ENCODE assay signal across 18 cellular contexts in the genomic region with DNA sequence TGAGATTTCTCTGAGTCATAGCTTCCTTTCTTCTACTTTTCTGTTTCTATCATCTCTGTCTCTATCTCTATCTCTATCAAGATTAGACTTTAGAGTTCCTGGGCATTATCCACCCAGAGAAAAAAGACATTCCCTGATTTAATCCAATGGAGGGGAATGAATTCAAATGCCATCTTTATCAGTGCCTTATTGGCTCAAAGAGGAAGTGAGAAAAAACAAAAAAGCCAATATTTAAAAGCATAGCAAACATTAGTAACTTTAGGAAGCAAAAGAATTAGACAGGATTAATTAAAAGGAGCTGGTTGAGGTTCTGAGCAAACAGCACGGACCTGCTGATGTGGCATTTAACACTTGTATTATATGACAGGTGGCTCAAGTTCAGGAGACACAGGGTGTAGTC.
A peak's percentile ranks its signal among the peaks of the same experiment; 100 is the strongest.
DNase-seq lines count a peak whose midpoint lies in the region; ATAC-seq, FAIRE-seq and TF ChIP-seq lines count a peak whose summit lies in the region.
"Had no signal": no experiment of that assay in that cellular context is flagged by ENCODE, and none has a peak within 500 bp of the region (broad histone marks: within the 10 kb centered on the region; RNA-seq: fewer than 3 reads in every experiment).

No MANE protein-coding gene starts in this region.

- no peak overlapping the region for H2AFZ ChIP-seq in GM12878 (ENCODE audit: control insufficient read depth, low read depth, low read length)

- RAD21 ChIA-PET in GM12878 (lab: Charles Lee; ENCODE audit: unreplicated experiment) = interaction anchor here (1.4 kb wide), 1 partner anchor 18 kb away, joined by 3 read pairs; no protein-coding TSS in a partner anchor

- H3K79me2 ChIP-seq in GM12878 (ENCODE audit: control insufficient read depth, insufficient read depth, low read length) = no peaks in the 10 kb centered on the region

- no peaks in the 10 kb centered on the region for H3K27me3 ChIP-seq in GM12878 (replicated peaks in 1 of 2; ENCODE audit: control insufficient read depth in 2 of 2, insufficient read depth in 2 of 2, low read length in 1 of 2)
- H3K27me3 ChIP-seq in small intestine (ENCODE audit: control insufficient read depth in 2 of 2, insufficient read depth in 2 of 2, low read length in 2 of 2) = no peaks in the 10 kb centered on the region
- H3K27me3 ChIP-seq: BLaER1 treated with 17β-estradiol and CSF1 and Interleukin-3, amounts not matched to agents 10 nM and 100 nM had no signal

- TF ChIP-seq CTCF in GM12878 (IDR thresholded peaks at IDR 0.05 in 2 of 3, conservative IDR thresholded peaks at IDR 0.05 in 1 of 3; ENCODE audit: control insufficient read depth in 2 of 3, extremely low read depth in 1 of 3, insufficient read depth in 1 of 3, low read depth in 3 of 3, low read length in 3 of 3) = no peak

- no peak overlapping the region for H3K27ac ChIP-seq in GM12878 (ENCODE audit: control insufficient read depth, insufficient read depth)
- H3K27ac ChIP-seq in small intestine (ENCODE audit: low read depth in 1 of 2, low read length in 1 of 2) = no peak overlapping the region
- H3K27ac ChIP-seq: 22Rv1; A549; BLaER1 treated with 17β-estradiol and CSF1 and Interleukin-3, amounts not matched to agents 10 nM and 100 nM; C4-2B had no signal

- no peak for TF ChIP-seq RAD21 in GM12878 (IDR thresholded peaks at IDR 0.05; ENCODE audit: insufficient read depth, low read depth, low read length)

- POLR2A ChIA-PET in GM12878 (lab: Charles Lee) = no interaction called here

- H3K4me2 ChIP-seq in GM12878 (ENCODE audit: control insufficient read depth, insufficient read depth) = no peak overlapping the region
- H3K4me2 ChIP-seq: A549; BLaER1 treated with 17β-estradiol and CSF1 and Interleukin-3, amounts not matched to agents 10 nM and 100 nM had no signal

- in situ Hi-C loops in GM12878 (cut with MboI) = no loop called here

- TF ChIP-seq POLR2A in GM12891 (IDR thresholded peaks at IDR 0.05; ENCODE audit: low read depth, low read length) (no peak), GM12878 (IDR thresholded peaks at IDR 0.05; ENCODE audit: low read depth, low read length) (no peak)

- DNase-seq in GM12891 (ENCODE audit: insufficient read length, low spot score) (no peak), GM12878 (ENCODE audit: low read depth, low spot score) (no peak), small intestine (peak; percentile 26), HTR-8/SVneo (ENCODE audit: insufficient read length, low spot score) (no peak)
- DNase-seq: AML-193; Caco-2; Calu3; CD4-positive, alpha-beta T cell; CD8-positive, alpha-beta T cell; DMS79 treated with DMSO at 0.1 percent for 48 hours; GF-D8 had no signal

- CTCF ChIA-PET in GM12878 (lab: Yijun Ruan, JAX) = no interaction called here

- TF ChIP-seq EP300 in GM12878 (IDR thresholded peaks at IDR 0.05; ENCODE audit: borderline replicate concordance in 1 of 2, control insufficient read depth in 1 of 2, low read depth in 2 of 2, low read length in 2 of 2) = no peak

- no peak overlapping the region for H3K9ac ChIP-seq in GM12878 (ENCODE audit: control insufficient read depth, insufficient read depth, low read length)
- H3K9ac ChIP-seq: BLaER1 treated with 17β-estradiol and CSF1 and Interleukin-3, amounts not matched to agents 10 nM and 100 nM had no signal

- H3K36me3 ChIP-seq in GM12878 (ENCODE audit: control insufficient read depth in 2 of 2, insufficient read depth in 2 of 2, low read length in 1 of 2) (no peaks in the 10 kb centered on the region), small intestine (ENCODE audit: control insufficient read depth in 2 of 2, insufficient read depth in 2 of 2, low read length in 2 of 2) (no peaks in the 10 kb centered on the region)
- H3K36me3 ChIP-seq: BLaER1 treated with 17β-estradiol and CSF1 and Interleukin-3, amounts not matched to agents 10 nM and 100 nM had no signal

- H3K4me3 ChIP-seq in GM12878 (no peak overlapping the region), small intestine (ENCODE audit: low read depth in 1 of 2, low read length in 2 of 2) (no peak overlapping the region)
- H3K4me3 ChIP-seq: A549; BLaER1 treated with 17β-estradiol and CSF1 and Interleukin-3, amounts not matched to agents 10 nM and 100 nM had no signal

- H3K9me3 ChIP-seq in GM12878 (replicated peaks; ENCODE audit: control insufficient read depth, insufficient read depth, low read length) (no peaks in the 10 kb centered on the region), small intestine (ENCODE audit: control insufficient read depth, low read depth) (no peaks in the 10 kb centered on the region)
- H3K9me3 ChIP-seq: A549; BLaER1 treated with 17β-estradiol and CSF1 and Interleukin-3, amounts not matched to agents 10 nM and 100 nM; Caco-2 had no signal

- FAIRE-seq in GM12891 (lab: Jason Lieb, UNC) (no peak), GM12878 (lab: Jason Lieb, UNC) (no peak), small intestine (lab: Jason Lieb, UNC) (no peak), HTR-8/SVneo (lab: Jason Lieb, UNC) (no peak)
- FAIRE-seq: A549, D721Med, G401.6 had no signal

- H3K4me1 ChIP-seq in GM12878 (ENCODE audit: control insufficient read depth, insufficient read depth, low read length) (no peaks in the 10 kb centered on the region), small intestine (ENCODE audit: control insufficient read depth in 2 of 2, insufficient read depth in 1 of 2, low read depth in 1 of 2, low read length in 1 of 2) (no peaks in the 10 kb centered on the region)
- H3K4me1 ChIP-seq: A549; BLaER1 treated with 17β-estradiol and CSF1 and Interleukin-3, amounts not matched to agents 10 nM and 100 nM; Caco-2 had no signal

- BruUV-seq in GM12878 (replicated peaks; lab: Mats Ljungman, UMichigan) = no TSS peak

- 4% methylated on average over 1 of the region's 1 CpG for WGBS in GM12878 (ENCODE audit: insufficient coverage, insufficient replicate concordance, low lambda C conversion rate, missing lambda C conversion rate)
- WGBS in small intestine, 3 donors = 19 to 39% (median 19%) methylated on average over 1 of the region's 1 CpG

- ATAC-seq in GM12878 (no peak), GM18861 (IDR thresholded peaks at IDR 0.05; ENCODE audit: unreplicated experiment) (no peak)
- ATAC-seq: A549; CD8-positive, alpha-beta T cell had no signal

- SMC1A ChIA-PET in GM12878 (lab: Charles Lee; ENCODE audit: uncharacterized antibody, unreplicated experiment) = interaction anchor here (1.4 to 1.5 kb wide), 2 partner anchors 15 to 18 kb away, joined by 3 read pairs; no protein-coding TSS in a partner anchor

- no peaks in the 10 kb centered on the region for H4K20me1 ChIP-seq in GM12878 (ENCODE audit: control insufficient read depth, insufficient read depth)
- H4K20me1 ChIP-seq: BLaER1 treated with 17β-estradiol and CSF1 and Interleukin-3, amounts not matched to agents 10 nM and 100 nM had no signal

- intact Hi-C loops in GM12878 (cut with micrococcal nuclease; ENCODE audit: unreplicated experiment) = no loop called here

TF ChIP-seq in GM12891, 5 proteins besides CTCF, POLR2A, EP300 and RAD21:
- TF ChIP-seq SPI1 (IDR thresholded peaks at IDR 0.05; ENCODE audit: low read depth, low read length) (peak; percentile 64), POU2F2 (IDR thresholded peaks at IDR 0.05; ENCODE audit: low read depth, low read length) (no peak), POLR2AphosphoS5 (IDR thresholded peaks at IDR 0.05; ENCODE audit: low read depth, low read length) (no peak)

TF ChIP-seq in GM12878, 131 proteins besides CTCF, POLR2A, EP300 and RAD21:
- TF ChIP-seq EGR1 (IDR thresholded peaks at IDR 0.05; ENCODE audit: borderline replicate concordance in 1 of 2, low read depth in 2 of 2, low read length in 2 of 2) = no peak
- TF ChIP-seq, protein P1, sequence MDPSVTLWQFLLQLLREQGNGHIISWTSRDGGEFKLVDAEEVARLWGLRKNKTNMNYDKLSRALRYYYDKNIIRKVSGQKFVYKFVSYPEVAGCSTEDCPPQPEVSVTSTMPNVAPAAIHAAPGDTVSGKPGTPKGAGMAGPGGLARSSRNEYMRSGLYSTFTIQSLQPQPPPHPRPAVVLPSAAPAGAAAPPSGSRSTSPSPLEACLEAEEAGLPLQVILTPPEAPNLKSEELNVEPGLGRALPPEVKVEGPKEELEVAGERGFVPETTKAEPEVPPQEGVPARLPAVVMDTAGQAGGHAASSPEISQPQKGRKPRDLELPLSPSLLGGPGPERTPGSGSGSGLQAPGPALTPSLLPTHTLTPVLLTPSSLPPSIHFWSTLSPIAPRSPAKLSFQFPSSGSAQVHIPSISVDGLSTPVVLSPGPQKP (IDR thresholded peaks at IDR 0.05; ENCODE audit: low read depth, low read length) = no peak
- peak; percentile 57 for TF ChIP-seq SPI1 (IDR thresholded peaks at IDR 0.05; ENCODE audit: borderline replicate concordance, insufficient read depth, low read depth, low read length)
